Comparison of ENCODE assay signal across 15 cellular contexts in the genomic region with DNA sequence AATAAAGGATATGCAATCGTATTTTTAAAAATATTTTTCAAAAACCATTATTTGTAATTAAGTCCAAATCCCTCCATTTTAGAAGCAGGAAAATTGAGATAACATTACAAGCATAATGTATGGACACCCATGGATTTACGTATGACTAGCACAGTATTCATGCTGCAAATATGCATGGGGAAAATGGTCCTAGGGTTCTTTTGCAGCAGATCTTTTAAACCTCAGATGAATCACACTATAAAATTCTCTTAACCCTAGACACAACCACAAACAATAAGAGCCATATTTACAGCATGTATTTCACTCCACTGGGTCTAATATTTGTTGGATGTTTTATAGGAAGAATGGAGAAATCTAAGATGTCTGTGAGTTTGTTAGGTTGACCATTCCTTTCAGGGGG.
DNase-seq lines count a peak whose midpoint lies in the region; ATAC-seq and TF ChIP-seq lines count a peak whose summit lies in the region.
"Had no signal": no experiment of that assay in that cellular context is flagged by ENCODE, and none has a peak within 500 bp of the region (broad histone marks: within the 10 kb centered on the region; RNA-seq: fewer than 3 reads in every experiment).

No MANE protein-coding gene starts in this region.

- peak; percentile 41 for DNase-seq in AG20443 (ENCODE audit: low spot score)
- DNase-seq in NCI-H226, result peak; percentile 85
- peak; percentile 89 for DNase-seq in epithelial cell of esophagus (ENCODE audit: low read depth)
- DNase-seq in renal cortical epithelial cell (ENCODE audit: low read depth), result peak; percentile 83
- DNase-seq in stimulated activated CD4-positive, alpha-beta T cell treated with anti-CD3 and anti-CD28 coated beads, Interleukin-4, amount 100 ng/mL, for 4 hours, result no peak
- DNase-seq in stimulated activated CD4-positive, alpha-beta T cell treated with anti-CD3 and anti-CD28 coated beads, Interleukin-2, amount 100 ng/mL, for 48 hours, result no peak
- DNase-seq: activated CD8-positive, alpha-beta memory T cell treated with anti-CD3 and anti-CD28 coated beads, Interleukin-2, amount 50 U/mL, for 48 hours; CD8-positive, alpha-beta T cell; foreskin melanocyte; GDM1; H7; stimulated activated CD4-positive, alpha-beta T cell treated with anti-CD3 and anti-CD28 coated beads, Interleukin-2, amount 100 ng/mL, for 24 hours had no signal

- no peak overlapping the region for H3K4me3 ChIP-seq in epithelial cell of esophagus (ENCODE audit: low read length)
- H3K4me3 ChIP-seq: coronary artery had no signal

- ATAC-seq in GM18909 (IDR thresholded peaks at IDR 0.05; ENCODE audit: poor library complexity, unreplicated experiment) (no peak), GM18907 (IDR thresholded peaks at IDR 0.05; ENCODE audit: unreplicated experiment) (no peak)
- ATAC-seq: CD8-positive, alpha-beta T cell had no signal

- TF ChIP-seq CTCF in epithelial cell of esophagus (IDR thresholded peaks at IDR 0.05; ENCODE audit: insufficient read depth, low read depth, low read length, missing control alignments), result no peak

Comparison
In these comparisons a context has a peak if more than half of its experiments do, and no peak if none do; other contexts are left out.
1. DNase-seq: peak in AG20443 (single experiment), NCI-H226 (single experiment), epithelial cell of esophagus (single experiment) and renal cortical epithelial cell (single experiment); none in stimulated activated CD4-positive, alpha-beta T cell treated with anti-CD3 and anti-CD28 coated beads, Interleukin-4, amount 100 ng/mL, for 4 hours (0 of 2) and stimulated activated CD4-positive, alpha-beta T cell treated with anti-CD3 and anti-CD28 coated beads, Interleukin-2, amount 100 ng/mL, for 48 hours (0 of 2).